Comparison of ENCODE assay signal across 9 cellular contexts in the genomic region with DNA sequence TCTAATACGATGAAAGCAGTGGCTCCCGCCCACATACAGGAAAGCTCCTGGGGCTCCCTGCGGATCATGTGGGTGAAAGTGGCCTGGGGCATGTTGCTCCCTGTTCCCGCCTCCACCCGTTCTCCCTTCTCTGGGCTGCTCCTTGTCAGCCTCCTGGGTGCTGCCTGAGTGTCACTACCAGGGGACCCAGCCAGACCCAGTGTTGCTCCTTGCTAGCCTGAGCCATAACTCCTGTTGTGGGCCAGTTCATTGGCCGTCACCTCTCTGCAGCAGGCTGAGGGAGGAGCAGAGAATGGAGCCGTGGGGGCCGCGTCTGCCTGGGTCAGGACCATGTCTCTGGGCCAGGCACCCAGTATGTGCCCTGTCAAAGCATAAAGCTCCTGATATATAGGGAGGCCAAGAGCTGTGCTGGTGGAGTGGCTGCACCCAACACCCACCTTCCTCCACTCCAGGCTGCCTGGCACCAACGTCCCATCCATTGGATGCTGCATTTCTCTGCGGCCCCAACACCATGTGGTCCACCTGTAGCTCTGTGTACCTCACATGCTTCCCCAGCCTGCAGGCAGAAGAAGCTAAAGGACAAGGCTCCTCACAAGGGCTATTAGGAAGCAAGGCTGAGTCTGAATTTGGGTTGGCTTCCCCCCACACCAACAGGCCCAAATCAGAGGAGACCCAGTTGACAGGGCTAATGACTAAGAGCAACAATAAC. TPM values are rescaled to one million over a fixed set of nuclear protein-coding genes. Genes with fewer than 3 reads are reported as not detected.
DNase-seq lines count a peak whose midpoint lies in the region; ATAC-seq and TF ChIP-seq lines count a peak whose summit lies in the region.
"Had no signal": no experiment of that assay in that cellular context is flagged by ENCODE, and none has a peak within 500 bp of the region (broad histone marks: within the 10 kb centered on the region; RNA-seq: fewer than 3 reads in every experiment).

No MANE protein-coding gene starts in this region.

- H3K4me1 Mint-ChIP-seq in type B pancreatic cell (ENCODE audit: unreplicated experiment) = peaks cover 44% of the 10 kb centered on the region

- peaks cover 7 to 27% of the 10 kb centered on the region in 2 donors for H3K36me3 Mint-ChIP-seq in activated naive CD4-positive, alpha-beta T cell treated with anti-CD3 and anti-CD28 coated beads, Interleukin-2, amount 50 U/mL, for 72 hours
- H3K36me3 Mint-ChIP-seq in type B pancreatic cell = peaks cover 7% of the 10 kb centered on the region

- H3K4me3 Mint-ChIP-seq in type B pancreatic cell = no peak overlapping the region

- ATAC-seq in HG03095 (IDR thresholded peaks at IDR 0.05; ENCODE audit: unreplicated experiment) (peak; percentile 6), HG02588 (IDR thresholded peaks at IDR 0.05; ENCODE audit: unreplicated experiment) (no peak), HG02870 (IDR thresholded peaks at IDR 0.05; ENCODE audit: unreplicated experiment) (no peak)
- peak in 1 of 2 donors; percentile 3 for ATAC-seq in activated naive CD4-positive, alpha-beta T cell treated with anti-CD3 and anti-CD28 coated beads, Interleukin-2, amount 50 U/mL, for 72 hours

- H3K27ac Mint-ChIP-seq in activated naive CD4-positive, alpha-beta T cell treated with anti-CD3 and anti-CD28 coated beads, Interleukin-2, amount 50 U/mL, for 72 hours = peak overlapping the region; percentile 81 to 82
- no peak overlapping the region for H3K27ac Mint-ChIP-seq in type B pancreatic cell

- no peaks in the 10 kb centered on the region for H3K9me3 Mint-ChIP-seq in activated naive CD4-positive, alpha-beta T cell treated with anti-CD3 and anti-CD28 coated beads, Interleukin-2, amount 50 U/mL, for 72 hours
- H3K9me3 Mint-ChIP-seq in type B pancreatic cell = no peaks in the 10 kb centered on the region

- no peaks in the 10 kb centered on the region for H3K27me3 Mint-ChIP-seq in type B pancreatic cell

- H3K27ac ChIP-seq in layer of hippocampus (ENCODE audit: low read depth, low read length) (peak overlapping the region; percentile 93), substantia nigra (ENCODE audit: low read depth, low read length, poor library complexity, severe bottlenecking) (peak overlapping the region; percentile 98)

- H3K27me3 ChIP-seq in layer of hippocampus (ENCODE audit: control insufficient read depth, insufficient read depth, low read length) = no peaks in the 10 kb centered on the region

- no peak for DNase-seq in activated naive CD4-positive, alpha-beta T cell treated with anti-CD3 and anti-CD28 coated beads, Interleukin-2, amount 50 U/mL, for 72 hours (ENCODE audit: low spot score in 2 of 2)
- peak in 1 of 49 donors; percentile 27 for DNase-seq in substantia nigra (lab: John Stamatoyannopoulos, UW)
- no peak for DNase-seq in type B pancreatic cell (ENCODE audit: extremely low spot score, unreplicated experiment)
- DNase-seq: stimulated activated CD4-positive, alpha-beta T cell treated with anti-CD3 and anti-CD28 coated beads, Interleukin-1b, Interleukin-23, amount 100 ng/mL, for 48 hours; T-helper 9 cell had no signal

- TF ChIP-seq CTCF in type B pancreatic cell (conservative IDR thresholded peaks at IDR 0.05) = no peak

RNA-seq across cellular contexts. Expression of a gene that starts 40.5 kb away (rescaled TPM):
- total RNA-seq in activated naive CD4-positive, alpha-beta T cell treated with anti-CD3 and anti-CD28 coated beads, Interleukin-2, amount 50 U/mL, for 72 hours = 100 to 1,000 TPM; 124 to 161 TPM
- total RNA-seq in type B pancreatic cell (ENCODE audit: low replicate concordance) = 38.6 and 58.2 TPM in 2 replicates
